8 cellular contexts compared by ENCODE assay signal in genomic region chr14:69818760-69819191, GRCh38. TPM values are rescaled to one million over a fixed set of nuclear protein-coding genes. Genes with fewer than 3 reads are reported as not detected.
A peak's percentile ranks its signal among the peaks of the same experiment; 100 is the strongest.
DNase-seq lines count a peak whose midpoint lies in the region; ATAC-seq and TF ChIP-seq lines count a peak whose summit lies in the region.

No MANE protein-coding gene starts in this region.

- H3K4me3 ChIP-seq in osteoblast (ENCODE audit: insufficient read depth, low read length): no peak overlapping the region
- H3K4me3 ChIP-seq in vagina: no peak overlapping the region

- H4K20me1 ChIP-seq in osteoblast (ENCODE audit: insufficient read depth, low read length): no peaks in the 10 kb centered on the region

- DNase-seq in Daoy (ENCODE audit: low read depth) (peak; percentile 72), LHCN-M2 (ENCODE audit: low read depth) (peak; percentile 49), RWPE1 (ENCODE audit: low spot score) (peak; percentile 68), germinal center (ENCODE audit: low spot score) (peak; percentile 78), osteoblast (ENCODE audit: insufficient read length, low spot score, missing footprints) (peak; percentile 87), vagina (ENCODE audit: extremely low spot score in 2 of 2) (no peak)
- DNase-seq in activated gamma-delta T cell treated with anti-CD3 and anti-CD28 coated beads, Interleukin-2, amount 50 U/mL, for 16 hours (ENCODE audit: low read depth): peak; percentile 31

- TF ChIP-seq CTCF in RWPE1 (conservative IDR thresholded peaks at IDR 0.05; ENCODE audit: low read depth) (peak; percentile 81), osteoblast (IDR thresholded peaks at IDR 0.05; ENCODE audit: extremely low read depth, low read depth, low read length) (peak; percentile 79), vagina (IDR thresholded peaks at IDR 0.05) (peak; percentile 62 to 86 (median 83))

- CTCF ChIA-PET in RWPE1 (lab: Yijun Ruan, JAX): interaction anchor here (0.5 to 2.8 kb wide), 16 partner anchors 8 to 511 kb away, joined by 3 to 44 read pairs (median 4); partner anchors contain the start of gene SMOC1

- no peak for ATAC-seq in GM21737 (IDR thresholded peaks at IDR 0.05; ENCODE audit: unreplicated experiment)

- H3K9me3 ChIP-seq in osteoblast (ENCODE audit: low read depth, low read length) (no peaks in the 10 kb centered on the region), vagina (no peaks in the 10 kb centered on the region)

- no peak overlapping the region for H3K4me2 ChIP-seq in osteoblast (ENCODE audit: insufficient read depth, low read length)

- no peak overlapping the region for H2AFZ ChIP-seq in osteoblast (ENCODE audit: low read length)

- POLR2A ChIA-PET in RWPE1 (lab: Yijun Ruan, JAX; ENCODE audit: low non-redundant PET): no interaction called here

- H3K4me1 ChIP-seq in osteoblast (ENCODE audit: insufficient read depth, low read length): no peaks in the 10 kb centered on the region
- no peaks in the 10 kb centered on the region for H3K4me1 ChIP-seq in vagina

- H3K36me3 ChIP-seq in osteoblast (ENCODE audit: insufficient read depth, low read length): no peaks in the 10 kb centered on the region
- no peaks in the 10 kb centered on the region for H3K36me3 ChIP-seq in vagina

- intact Hi-C loops in vagina (cut with DNase I): loop anchor here (2.0 kb wide), 1 partner anchor 208 kb away; no protein-coding TSS in a partner anchor

- TF ChIP-seq POLR2A in vagina (IDR thresholded peaks at IDR 0.05): no peak

- H3K27me3 ChIP-seq in osteoblast (ENCODE audit: insufficient read depth, low read length) (peaks cover 12% of the 10 kb centered on the region), vagina (no peaks in the 10 kb centered on the region)

- no peaks in the 10 kb centered on the region for H3K79me2 ChIP-seq in osteoblast (ENCODE audit: insufficient read depth, low read length)

- H3K27ac ChIP-seq in RWPE1 (no peak overlapping the region), osteoblast (ENCODE audit: low read depth, low read length) (no peak overlapping the region), vagina (no peak overlapping the region)

RNA-seq across cellular contexts. Expression of gene SLC10A1, which starts 21.7 kb away (rescaled TPM):
- not detected in 2 replicates for total RNA-seq in Daoy (2014; rRNA removed; shearing (Covaris generic))
- total RNA-seq in LHCN-M2 (2014; rRNA removed) (not detected in 2 replicates), osteoblast (not detected in 2 replicates), vagina (not detected)
- 0.02 TPM for polyA plus RNA-seq in LHCN-M2 (2012)

RNA-seq across cellular contexts. Expression of gene SRSF5, which starts 51.8 kb away (rescaled TPM):
- 176 and 249 TPM in 2 replicates for total RNA-seq in Daoy (2014; rRNA removed; shearing (Covaris generic))
- total RNA-seq in LHCN-M2 (2014; rRNA removed) (118 and 126 TPM in 2 replicates), osteoblast (157 TPM in 2 replicates), vagina (386 TPM)
- polyA plus RNA-seq in LHCN-M2 (2012): 109 TPM

Comparison
In these comparisons a context has a peak if more than half of its experiments do, and no peak if none do; other contexts are left out.
1. DNase-seq: peak in Daoy (single experiment), LHCN-M2 (single experiment), RWPE1 (single experiment), activated gamma-delta T cell treated with anti-CD3 and anti-CD28 coated beads, Interleukin-2, amount 50 U/mL, for 16 hours (single experiment), germinal center (single experiment) and osteoblast (single experiment); none in vagina (0 of 2).
2. Peak in every context shown above with its lines, with median percentiles within 50 percentile points of each other: CTCF ChIP-seq.